Comparison of ENCODE assay signal across 24 cellular contexts in the genomic region with DNA sequence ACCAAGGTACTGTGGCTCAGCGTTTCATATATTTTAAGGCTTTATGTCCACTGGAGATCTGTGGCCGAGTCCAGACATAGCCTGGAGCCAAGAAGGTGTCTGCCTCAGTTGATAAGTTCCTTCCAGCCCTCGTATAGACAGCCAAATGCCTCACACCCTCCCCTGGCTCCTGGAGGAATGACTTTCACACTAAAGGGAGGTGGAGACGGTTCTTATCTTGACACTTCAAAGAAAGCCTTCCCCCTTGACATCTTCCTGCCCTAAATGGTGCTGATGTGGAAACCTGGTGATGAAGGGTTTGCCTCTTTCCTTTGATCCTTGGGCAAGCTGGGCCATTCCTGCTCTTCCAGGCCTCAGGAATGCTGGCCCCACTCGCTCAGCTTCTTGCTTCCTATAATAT.
"Had no signal": no experiment of that assay in that cellular context is flagged by ENCODE, and none has a peak within 500 bp of the region (broad histone marks: within the 10 kb centered on the region; RNA-seq: fewer than 3 reads in every experiment).

No MANE protein-coding gene starts in this region.

- H3K4me1 Mint-ChIP-seq: activated naive CD4-positive, alpha-beta T cell treated with anti-CD3 and anti-CD28 coated beads, Interleukin-2, amount 50 U/mL, for 24 hours had no signal

- DNase-seq: activated CD4-positive, alpha-beta T cell treated with anti-CD3 and anti-CD28 coated beads for 1 hour; activated CD4-positive, alpha-beta T cell treated with anti-CD3 and anti-CD28 coated beads, Interleukin-2, amount 50 U/mL, for 1 hour; activated gamma-delta T cell treated with Interleukin-2 at 50 U/mL for 16 hours; activated T-cell treated with anti-CD3 and anti-CD28 coated beads, Interleukin-2, amount 50 U/mL, for 1 hour; aorta; brain microvascular endothelial cell; central memory CD4-positive, alpha-beta T cell; effector memory CD4-positive, alpha-beta T cell; gastrocnemius medialis; hypothalamus; left lung; right cardiac atrium; stimulated activated CD4-positive, alpha-beta T cell treated with anti-CD3 and anti-CD28 coated beads, Interleukin-12 subunit alpha, Interleukin-12 subunit beta, amount 100 ng/mL, for 4 hours; stimulated activated CD4-positive, alpha-beta T cell treated with anti-CD3 and anti-CD28 coated beads, Interleukin-1b, Interleukin-23, amount 100 ng/mL, for 48 hours; stomach; T-helper 1 cell; uterus had no signal

- H2AFZ ChIP-seq: parathyroid adenoma had no signal

- H3K27ac Mint-ChIP-seq: activated naive CD4-positive, alpha-beta T cell treated with anti-CD3 and anti-CD28 coated beads, Interleukin-2, amount 50 U/mL, for 24 hours; natural killer cell treated with Interleukin-12 subunit alpha and Interleukin-12 subunit beta and Interleukin-15 and Interleukin-18, amount 100 ng/mL, for 72 hours had no signal

- H3K36me3 ChIP-seq: brain microvascular endothelial cell, gastrocnemius medialis, left lung, neutrophil, stomach, suprapubic skin, tibial nerve, uterus had no signal

- H3K4me3 ChIP-seq: gastrocnemius medialis, left lung, stomach, suprapubic skin, tibial nerve, uterus had no signal

- H3K36me3 Mint-ChIP-seq: activated naive CD4-positive, alpha-beta T cell treated with anti-CD3 and anti-CD28 coated beads, Interleukin-2, amount 50 U/mL, for 24 hours; natural killer cell treated with Interleukin-12 subunit alpha and Interleukin-12 subunit beta and Interleukin-15 and Interleukin-18, amount 100 ng/mL, for 72 hours had no signal

- H3K4me3 Mint-ChIP-seq: activated naive CD4-positive, alpha-beta T cell treated with anti-CD3 and anti-CD28 coated beads, Interleukin-2, amount 50 U/mL, for 24 hours; natural killer cell treated with Interleukin-12 subunit alpha and Interleukin-12 subunit beta and Interleukin-15 and Interleukin-18, amount 100 ng/mL, for 72 hours had no signal

- H3K79me2 ChIP-seq: parathyroid adenoma had no signal

- H3K9me3 ChIP-seq: gastrocnemius medialis, left lung, neutrophil, stomach, suprapubic skin, tibial nerve, uterus had no signal

- H3K27me3 ChIP-seq: brain microvascular endothelial cell, gastrocnemius medialis, left lung, neutrophil, stomach, suprapubic skin, tibial nerve, uterus had no signal

- H3K4me1 ChIP-seq: gastrocnemius medialis, left lung, parathyroid adenoma, stomach, suprapubic skin, tibial nerve, uterus had no signal

- H3K27me3 Mint-ChIP-seq: activated naive CD4-positive, alpha-beta T cell treated with anti-CD3 and anti-CD28 coated beads, Interleukin-2, amount 50 U/mL, for 24 hours; natural killer cell treated with Interleukin-12 subunit alpha and Interleukin-12 subunit beta and Interleukin-15 and Interleukin-18, amount 100 ng/mL, for 72 hours had no signal

- H3K9me3 Mint-ChIP-seq: activated naive CD4-positive, alpha-beta T cell treated with anti-CD3 and anti-CD28 coated beads, Interleukin-2, amount 50 U/mL, for 24 hours had no signal

- H3K9ac ChIP-seq: parathyroid adenoma had no signal

- H3K27ac ChIP-seq: brain microvascular endothelial cell, gastrocnemius medialis, left lung, neutrophil, parathyroid adenoma, stomach, suprapubic skin, tibial nerve, uterus had no signal

- ATAC-seq: esophagus mucosa; gastrocnemius medialis; left lung; natural killer cell treated with Interleukin-12 subunit alpha and Interleukin-12 subunit beta and Interleukin-15 and Interleukin-18, amount 100 ng/mL, for 72 hours; right cardiac atrium had no signal
